In genomic region chr5:120139039-120139438, GRCh38 we compare ENCODE assay signal across 11 cellular contexts.
A peak's percentile ranks its signal among the peaks of the same experiment; 100 is the strongest.
DNase-seq lines count a peak whose midpoint lies in the region; ATAC-seq and TF ChIP-seq lines count a peak whose summit lies in the region.
"Had no signal": no experiment of that assay in that cellular context is flagged by ENCODE, and none has a peak within 500 bp of the region (broad histone marks: within the 10 kb centered on the region; RNA-seq: fewer than 3 reads in every experiment).

No MANE protein-coding gene starts in this region.

- H3K27ac Mint-ChIP-seq in dendritic cell treated with granulocyte-macrophage colony-stimulating factor and Interleukin-4, amounts not matched to agents 40 ng/mL and 50 ng/mL, for 4 days, result peak overlapping the region; percentile 93
- H3K27ac Mint-ChIP-seq: activated B cell treated with CpG ODN at 0.5 μM for 24 hours, endodermal cell had no signal

- POLR2A ChIA-PET in AG04449 (lab: Yijun Ruan, JAX), result no interaction called here

- peaks cover 5% of the 10 kb centered on the region for H3K36me3 Mint-ChIP-seq in dendritic cell treated with granulocyte-macrophage colony-stimulating factor and Interleukin-4, amounts not matched to agents 40 ng/mL and 50 ng/mL, for 4 days (ENCODE audit: low read depth)

- TF ChIP-seq POLR2A in NB4 (IDR thresholded peaks at IDR 0.05; ENCODE audit: extremely low read depth, insufficient read length), result no peak

- intact Hi-C loops in dendritic cell treated with granulocyte-macrophage colony-stimulating factor and Interleukin-4, amounts not matched to agents 40 ng/mL and 50 ng/mL, for 4 days (cut with micrococcal nuclease), result loop anchor here (5.0 kb wide), 2 partner anchors 42 to 118 kb away; no protein-coding TSS in a partner anchor

- TF ChIP-seq CTCF in AG04449 (IDR thresholded peaks at IDR 0.05; ENCODE audit: insufficient read depth, low read length, missing control alignments), result no peak
- TF ChIP-seq CTCF in NB4 (IDR thresholded peaks at IDR 0.05; ENCODE audit: low read depth, low read length), result no peak

- no peak overlapping the region for H3K4me3 Mint-ChIP-seq in dendritic cell treated with granulocyte-macrophage colony-stimulating factor and Interleukin-4, amounts not matched to agents 40 ng/mL and 50 ng/mL, for 4 days
- H3K4me3 Mint-ChIP-seq: activated B cell treated with CpG ODN at 0.5 μM for 24 hours, endodermal cell had no signal

- H3K4me1 Mint-ChIP-seq in dendritic cell treated with granulocyte-macrophage colony-stimulating factor and Interleukin-4, amounts not matched to agents 40 ng/mL and 50 ng/mL, for 4 days (ENCODE audit: low read depth), result peaks cover 42% of the 10 kb centered on the region
- H3K4me1 Mint-ChIP-seq: activated B cell treated with CpG ODN at 0.5 μM for 24 hours, endodermal cell had no signal

- H3K27me3 Mint-ChIP-seq in dendritic cell treated with granulocyte-macrophage colony-stimulating factor and Interleukin-4, amounts not matched to agents 40 ng/mL and 50 ng/mL, for 4 days, result no peaks in the 10 kb centered on the region
- H3K27me3 Mint-ChIP-seq: activated B cell treated with CpG ODN at 0.5 μM for 24 hours had no signal

- no peak for ATAC-seq in GM18867 (IDR thresholded peaks at IDR 0.05; ENCODE audit: unreplicated experiment)
- no peak for ATAC-seq in HG03457 (IDR thresholded peaks at IDR 0.05; ENCODE audit: unreplicated experiment)

- CTCF ChIA-PET in AG04449 (lab: Yijun Ruan, JAX), result no interaction called here

- DNase-seq in AG04449 (ENCODE audit: low read depth, low spot score) (peak; percentile 83), NB4 (ENCODE audit: low read depth) (peak; percentile 82), medulla oblongata (ENCODE audit: extremely low spot score) (peak; percentile 38), DMS 273 treated with DMSO at 0.1 percent for 48 hours (lab: John Stamatoyannopoulos, UW) (no peak), NCI-H2227 treated with DMSO at 0.1 percent for 48 hours (lab: John Stamatoyannopoulos, UW) (no peak)
- DNase-seq: activated B cell treated with CpG ODN at 0.5 μM for 24 hours; endodermal cell; stimulated activated CD4-positive, alpha-beta T cell treated with anti-CD3 and anti-CD28 coated beads, Interleukin-4, amount 100 ng/mL, for 1 hour had no signal

- peaks cover 22% of the 10 kb centered on the region for H3K9me3 Mint-ChIP-seq in dendritic cell treated with granulocyte-macrophage colony-stimulating factor and Interleukin-4, amounts not matched to agents 40 ng/mL and 50 ng/mL, for 4 days
- H3K9me3 Mint-ChIP-seq: activated B cell treated with CpG ODN at 0.5 μM for 24 hours, endodermal cell had no signal

- no peak overlapping the region for H3K4me3 ChIP-seq in AG04449 (ENCODE audit: low read depth, low read length)
- no peak overlapping the region for H3K4me3 ChIP-seq in NB4 (ENCODE audit: low read depth, low read length)

Comparison
In these comparisons a context has a peak if more than half of its experiments do, and no peak if none do; other contexts are left out.
1. DNase-seq: peak in AG04449 (single experiment), NB4 (single experiment) and medulla oblongata (single experiment); none in DMS 273 treated with DMSO at 0.1 percent for 48 hours (single experiment) and NCI-H2227 treated with DMSO at 0.1 percent for 48 hours (single experiment).